15 cellular contexts compared by ENCODE assay signal in genomic region chr3:64954995-64955636, GRCh38.
DNase-seq lines count a peak whose midpoint lies in the region; ATAC-seq and TF ChIP-seq lines count a peak whose summit lies in the region.
"Had no signal": no experiment of that assay in that cellular context is flagged by ENCODE, and none has a peak within 500 bp of the region (broad histone marks: within the 10 kb centered on the region; RNA-seq: fewer than 3 reads in every experiment).

No MANE protein-coding gene starts in this region.

- H3K4me3 ChIP-seq in heart left ventricle (no peak overlapping the region), epithelial cell of esophagus (ENCODE audit: low read length) (no peak overlapping the region), mesendoderm (ENCODE audit: low read length) (no peak overlapping the region), aorta (ENCODE audit: low read length in 2 of 2) (no peak overlapping the region)

- H3K4me2 ChIP-seq in mesendoderm (ENCODE audit: low read length): no peak overlapping the region

- H3K23ac ChIP-seq in mesendoderm (ENCODE audit: low read length): no peak overlapping the region

- peaks cover 5% of the 10 kb centered on the region for H3K4me1 Mint-ChIP-seq in endothelial cell (ENCODE audit: unreplicated experiment)
- H3K4me1 Mint-ChIP-seq: activated CD4-positive, alpha-beta T cell treated with anti-CD3 and anti-CD28 coated beads for 36 hours had no signal

- intact Hi-C loops in heart left ventricle (cut with DNase I) (loop anchor here in 1 of 10 donors (5.0 kb wide), 1 partner anchor 268 kb away; the partner anchor contains the start of gene ADAMTS9), Right ventricle myocardium inferior (cut with DNase I) (no loop called here), aorta (cut with DNase I) (loop anchor here in 1 of 2 donors (5.0 kb wide), 1 partner anchor 168 kb away; no protein-coding TSS in a partner anchor)

- H3K56ac ChIP-seq in mesendoderm (ENCODE audit: low read length): no peak overlapping the region

- no peaks in the 10 kb centered on the region for H3K9me3 Mint-ChIP-seq in endothelial cell (ENCODE audit: unreplicated experiment)
- H3K9me3 Mint-ChIP-seq: endodermal cell had no signal

- no peak for TF ChIP-seq CTCF in heart left ventricle (IDR thresholded peaks at IDR 0.05)
- no peak for TF ChIP-seq CTCF in epithelial cell of esophagus (IDR thresholded peaks at IDR 0.05; ENCODE audit: insufficient read depth, low read depth, low read length, missing control alignments)
- TF ChIP-seq CTCF in endothelial cell (IDR thresholded peaks at IDR 0.05; ENCODE audit: unreplicated experiment): no peak

- H3K4me3 Mint-ChIP-seq in endothelial cell (ENCODE audit: unreplicated experiment): no peak overlapping the region
- H3K4me3 Mint-ChIP-seq: activated CD4-positive, alpha-beta T cell treated with anti-CD3 and anti-CD28 coated beads for 36 hours; activated T-cell treated with anti-CD3 and anti-CD28 coated beads, Interleukin-2, amount 50 U/mL, for 24 hours; endodermal cell had no signal

- no peak overlapping the region for H3K4ac ChIP-seq in mesendoderm (ENCODE audit: low read depth, low read length)

- H3K9ac ChIP-seq in mesendoderm (ENCODE audit: low read length): no peak overlapping the region

- H3K27ac ChIP-seq in heart left ventricle (peak overlapping the region in 4 of 12 donors; percentile 18 to 43 (median 32)), mesendoderm (ENCODE audit: low read depth, low read length) (no peak overlapping the region), aorta (ENCODE audit: low read depth in 1 of 2, low read length in 2 of 2) (peak overlapping the region in 1 of 2 donors; percentile 66)

- no peaks in the 10 kb centered on the region for H3K27me3 ChIP-seq in heart left ventricle
- H3K27me3 ChIP-seq in mesendoderm (ENCODE audit: insufficient read depth, low read length, poor library complexity): no peaks in the 10 kb centered on the region
- H3K27me3 ChIP-seq in aorta (ENCODE audit: control insufficient read depth in 1 of 2, insufficient read depth in 2 of 2, low read length in 1 of 2): no peaks in the 10 kb centered on the region

- no peak overlapping the region for H2BK15ac ChIP-seq in mesendoderm (replicated peaks; ENCODE audit: low read depth)

- no peak overlapping the region for H3K27ac Mint-ChIP-seq in endothelial cell (ENCODE audit: unreplicated experiment)
- H3K27ac Mint-ChIP-seq: activated CD4-positive, alpha-beta T cell treated with anti-CD3 and anti-CD28 coated beads for 36 hours; activated T-cell treated with anti-CD3 and anti-CD28 coated beads, Interleukin-2, amount 50 U/mL, for 24 hours; endodermal cell had no signal

- no peaks in the 10 kb centered on the region for H3K36me3 Mint-ChIP-seq in endothelial cell (ENCODE audit: low read depth, unreplicated experiment)

- H4K5ac ChIP-seq in mesendoderm (ENCODE audit: low read length): no peak overlapping the region

- H3K79me1 ChIP-seq in mesendoderm (ENCODE audit: low read length): no peaks in the 10 kb centered on the region

- peaks cover 2% of the 10 kb centered on the region for H3K27me3 Mint-ChIP-seq in endothelial cell (ENCODE audit: unreplicated experiment)
- H3K27me3 Mint-ChIP-seq: activated CD4-positive, alpha-beta T cell treated with anti-CD3 and anti-CD28 coated beads for 36 hours; activated T-cell treated with anti-CD3 and anti-CD28 coated beads, Interleukin-2, amount 50 U/mL, for 24 hours had no signal

- H3K79me2 ChIP-seq in mesendoderm (ENCODE audit: control insufficient read depth, insufficient read depth, low read length): no peaks in the 10 kb centered on the region

- WGBS in heart left ventricle, 4 donors: 24 to 33% (median 28%) methylated on average over 4 of the region's 4 CpGs
- WGBS in mesendoderm (ENCODE audit: extremely low coverage, insufficient coverage, low lambda C conversion rate): no CpG with 5 or more reads among the region's 4 CpGs
- WGBS in aorta, 2 donors: 5 to 6% methylated on average over 4 of the region's 4 CpGs

- H3K36me3 ChIP-seq in heart left ventricle (no peaks in the 10 kb centered on the region), mesendoderm (ENCODE audit: control insufficient read depth, insufficient read depth, low read length) (no peaks in the 10 kb centered on the region), aorta (ENCODE audit: control insufficient read depth in 1 of 2, insufficient read depth in 2 of 2, low read length in 1 of 2) (no peaks in the 10 kb centered on the region)

- H3K9me3 ChIP-seq in heart left ventricle (no peaks in the 10 kb centered on the region), aorta (ENCODE audit: control insufficient read depth, low read length) (no peaks in the 10 kb centered on the region)

- no peak overlapping the region for H2BK120ac ChIP-seq in mesendoderm (ENCODE audit: low read depth, low read length)

- H2BK5ac ChIP-seq in mesendoderm (ENCODE audit: low read length): no peak overlapping the region

- DNase-seq in heart left ventricle (peak in 2 of 5 donors; percentile 14 to 20), Right ventricle myocardium inferior (ENCODE audit: missing footprints) (no peak), epithelial cell of esophagus (ENCODE audit: low read depth) (peak; percentile 28), mesendoderm (no peak), aorta (peak in 1 of 2 donors; percentile 55), endothelial cell (ENCODE audit: low spot score) (no peak)
- no peak for DNase-seq in activated naive CD4-positive, alpha-beta T cell treated with anti-CD3 and anti-CD28 coated beads, Interleukin-2, amount 50 U/mL, for 16 hours
- DNase-seq: activated CD4-positive, alpha-beta T cell treated with anti-CD3 and anti-CD28 coated beads for 36 hours; activated T-cell treated with anti-CD3 and anti-CD28 coated beads, Interleukin-2, amount 50 U/mL, for 24 hours; DMS 273 treated with DMSO at 0.1 percent for 48 hours; endodermal cell; midbrain; NCI-H1105 treated with DMSO at 0.1 percent for 48 hours; posterior cingulate gyrus had no signal

- TF ChIP-seq POLR2A in heart left ventricle (IDR thresholded peaks at IDR 0.05): no peak

- H2AK5ac ChIP-seq in mesendoderm (ENCODE audit: low read length): no peak overlapping the region

- H3K4me1 ChIP-seq in heart left ventricle: peaks cover 0 to 24% (median 8%) of the 10 kb centered on the region in 12 donors
- H3K4me1 ChIP-seq in mesendoderm (ENCODE audit: control insufficient read depth, low read depth, low read length): no peaks in the 10 kb centered on the region
- H3K4me1 ChIP-seq in aorta (ENCODE audit: control insufficient read depth in 1 of 2, insufficient read depth in 2 of 2, low read length in 2 of 2): peaks cover 0 to 2% of the 10 kb centered on the region in 2 donors

- ATAC-seq in heart left ventricle (peak in 3 of 4 donors; percentile 44 to 79 (median 75)), Right ventricle myocardium inferior (no peak), aorta (ENCODE audit: low FRiP score) (peak; percentile 59)
- ATAC-seq in activated CD4-positive, CD25-positive, alpha-beta regulatory T cell treated with anti-CD3 and anti-CD28 coated beads, Interleukin-2, amount 50 U/mL, for 24 hours: no peak
- ATAC-seq: activated CD4-positive, alpha-beta T cell treated with anti-CD3 and anti-CD28 coated beads for 36 hours had no signal

- H4K8ac ChIP-seq in mesendoderm (ENCODE audit: low read depth, low read length): no peak overlapping the region

- peak overlapping the region; percentile 4 for H3K18ac ChIP-seq in mesendoderm (ENCODE audit: low read length)

Comparison
In these comparisons a context has a peak if more than half of its experiments do, and no peak if none do; other contexts are left out.
1. ATAC-seq: peak in heart left ventricle (3 of 4) and aorta (single experiment); none in Right ventricle myocardium inferior (single experiment) and activated CD4-positive, CD25-positive, alpha-beta regulatory T cell treated with anti-CD3 and anti-CD28 coated beads, Interleukin-2, amount 50 U/mL, for 24 hours (0 of 2).